2 cellular contexts compared by ENCODE assay signal in the genomic region with DNA sequence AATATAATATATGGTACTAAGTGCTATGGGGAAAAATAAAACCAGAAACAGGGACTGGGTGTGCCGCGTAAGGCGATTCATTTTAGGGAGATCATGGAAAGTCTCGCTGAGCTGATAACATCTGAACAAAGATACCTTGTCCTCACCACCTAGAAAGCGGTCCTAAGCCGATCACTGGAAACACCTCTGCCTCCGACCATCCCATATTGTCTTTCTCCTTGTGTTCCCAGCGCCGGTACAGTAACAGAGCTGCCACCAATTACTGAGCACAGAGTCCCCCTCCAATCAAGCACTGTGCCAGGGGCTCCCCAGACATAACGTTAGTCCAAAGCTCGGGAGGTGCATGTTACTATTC.
TF ChIP-seq lines count a peak whose summit lies in the region.

No MANE protein-coding gene starts in this region.

TF ChIP-seq in endothelial cell of umbilical vein, 7 proteins besides CTCF, POLR2A, EP300 and RAD21 (continued from another document):
- TF ChIP-seq FOS (IDR thresholded peaks at IDR 0.05; ENCODE audit: borderline replicate concordance, insufficient read depth, low read length), result no peak

TF ChIP-seq in neural cell, 6 proteins besides CTCF, POLR2A, EP300 and RAD21 (continued from another document):
- TF ChIP-seq REST (IDR thresholded peaks at IDR 0.05; ENCODE audit: borderline replicate concordance), result no peak
- TF ChIP-seq EZH2 (IDR thresholded peaks at IDR 0.05; ENCODE audit: borderline replicate concordance, insufficient read depth, low read length, poor library complexity, severe bottlenecking), result no peak
- TF ChIP-seq MXI1 (conservative IDR thresholded peaks at IDR 0.05; ENCODE audit: poor library complexity, severe bottlenecking), result no peak
